ENCODE assay signal across 2 cellular contexts in genomic region chr17:67174190-67174589, GRCh38.
TF ChIP-seq lines count a peak whose summit lies in the region.

No MANE protein-coding gene starts in this region.

TF ChIP-seq in HepG2, 621 proteins besides CTCF, POLR2A, EP300 and RAD21:
- TF ChIP-seq AKNA (CRISPR knock-in tag; IDR thresholded peaks at IDR 0.05; ENCODE audit: borderline replicate concordance) (no peak), ZNF570 (CRISPR knock-in tag; IDR thresholded peaks at IDR 0.05; ENCODE audit: borderline replicate concordance) (no peak), ZNF576 (CRISPR knock-in tag; IDR thresholded peaks at IDR 0.05) (no peak), ZNF121 (CRISPR knock-in tag; IDR thresholded peaks at IDR 0.05) (peak; percentile 83), ZBTB38 (CRISPR knock-in tag; IDR thresholded peaks at IDR 0.05) (no peak)
TF ChIP-seq in HepG2: peak in this region for 1.

TF ChIP-seq in H1, 55 proteins besides CTCF, POLR2A, EP300 and RAD21:
- TF ChIP-seq CHD2 (IDR thresholded peaks at IDR 0.05; ENCODE audit: low read length): no peak
- TF ChIP-seq SRF (IDR thresholded peaks at IDR 0.05; ENCODE audit: low read depth, low read length): no peak
- no peak for TF ChIP-seq E2F6 (IDR thresholded peaks at IDR 0.05)
- TF ChIP-seq TCF12 (IDR thresholded peaks at IDR 0.05; ENCODE audit: low read depth, low read length): no peak
- TF ChIP-seq TBP (IDR thresholded peaks at IDR 0.05; ENCODE audit: low read depth, low read length): no peak
- TF ChIP-seq HDAC6 (IDR thresholded peaks at IDR 0.05; ENCODE audit: low read depth, low read length): no peak
- no peak for TF ChIP-seq KDM4A (IDR thresholded peaks at IDR 0.05; ENCODE audit: low read depth, low read length, severe bottlenecking)
- TF ChIP-seq KDM5A (IDR thresholded peaks at IDR 0.05; ENCODE audit: low read length): no peak
- no peak for TF ChIP-seq SAP30 (IDR thresholded peaks at IDR 0.05; ENCODE audit: insufficient read depth, insufficient replicate concordance, low read length)
- no peak for TF ChIP-seq PHF8 (conservative IDR thresholded peaks at IDR 0.05; ENCODE audit: low read depth, low read length)
- no peak for TF ChIP-seq ASH2L (IDR thresholded peaks at IDR 0.05; ENCODE audit: low read length)
- TF ChIP-seq RBBP5 (IDR thresholded peaks at IDR 0.05; ENCODE audit: borderline replicate concordance, low read depth, low read length): no peak
- no peak for TF ChIP-seq BRCA1 (IDR thresholded peaks at IDR 0.05; ENCODE audit: low read depth, low read length)
- TF ChIP-seq ATF3 (IDR thresholded peaks at IDR 0.05; ENCODE audit: insufficient read depth, low read depth, low read length): no peak
- no peak for TF ChIP-seq CHD7 (IDR thresholded peaks at IDR 0.05; ENCODE audit: insufficient replicate concordance, low read length)
- TF ChIP-seq SP4 (IDR thresholded peaks at IDR 0.05; ENCODE audit: low read length): no peak
- no peak for TF ChIP-seq SP1 (IDR thresholded peaks at IDR 0.05; ENCODE audit: low read depth, low read length)
- TF ChIP-seq JUND (IDR thresholded peaks at IDR 0.05; ENCODE audit: low read length): no peak
- no peak for TF ChIP-seq FOSL1 (IDR thresholded peaks at IDR 0.05; ENCODE audit: insufficient read depth, low read depth, low read length)
